8 cellular contexts compared by ENCODE assay signal in genomic region chr12:40152783-40153383, GRCh38. TPM values are rescaled to one million over a fixed set of nuclear protein-coding genes. Genes with fewer than 3 reads are reported as not detected.
DNase-seq lines count a peak whose midpoint lies in the region; ATAC-seq and TF ChIP-seq lines count a peak whose summit lies in the region.

No MANE protein-coding gene starts in this region.

- peak overlapping the region; percentile 65 for H2AFZ ChIP-seq in HCT116 (ENCODE audit: low read depth, low read length, poor library complexity, severe bottlenecking)

- no peak overlapping the region for H3K4me2 ChIP-seq in HCT116 (ENCODE audit: low read length)

- peak; percentile 53; the same call in 1 of the 2 replicates for ATAC-seq in HCT116
- ATAC-seq in HG03460 (IDR thresholded peaks at IDR 0.05; ENCODE audit: unreplicated experiment): no peak
- ATAC-seq in GM21723 (IDR thresholded peaks at IDR 0.05; ENCODE audit: unreplicated experiment): no peak

- TF ChIP-seq POLR2A in HCT116 (IDR thresholded peaks at IDR 0.05; ENCODE audit: borderline replicate concordance, extremely low read depth, insufficient read depth, insufficient read length): no peak

- no peaks in the 10 kb centered on the region for H3K36me3 Mint-ChIP-seq in CD8-positive, alpha-beta memory T cell

- no peaks in the 10 kb centered on the region for H3K4me1 Mint-ChIP-seq in CD8-positive, alpha-beta memory T cell

- no peak overlapping the region for H3K4me3 Mint-ChIP-seq in CD8-positive, alpha-beta memory T cell

- H3K36me3 ChIP-seq in CD8-positive, alpha-beta memory T cell (ENCODE audit: insufficient read depth, low read length): no peaks in the 10 kb centered on the region
- H3K36me3 ChIP-seq in HCT116 (ENCODE audit: control insufficient read depth in 1 of 2, insufficient read depth in 2 of 2, low read length in 2 of 2): no peaks in the 10 kb centered on the region

- TF ChIP-seq CTCF in HCT116 (IDR thresholded peaks at IDR 0.05 in 2 of 3, conservative IDR thresholded peaks at IDR 0.05 in 1 of 3; ENCODE audit: borderline replicate concordance in 1 of 3, insufficient read depth in 1 of 3, low read depth in 2 of 3, low read length in 2 of 3): peak; percentile 44 to 85 (median 68); a peak in 5 of 6 replicates

- H3K9me3 Mint-ChIP-seq in CD8-positive, alpha-beta memory T cell: no peaks in the 10 kb centered on the region

- RAD21 ChIA-PET in HCT116 (lab: Charles Lee; ENCODE audit: low non-redundant PET in 1 of 2, low total read pairs in 2 of 2, uncharacterized antibody in 2 of 2, unreplicated experiment in 2 of 2): no interaction called here

- H3K4me3 ChIP-seq in CD8-positive, alpha-beta memory T cell (ENCODE audit: low read length): no peak overlapping the region
- H3K4me3 ChIP-seq in HCT116 (replicated peaks in 1 of 2; ENCODE audit: low read depth in 1 of 2, low read length in 2 of 2): no peak overlapping the region

- no peaks in the 10 kb centered on the region for H3K27me3 ChIP-seq in CD8-positive, alpha-beta memory T cell (ENCODE audit: insufficient read depth, low read length, poor library complexity, severe bottlenecking)
- no peaks in the 10 kb centered on the region for H3K27me3 ChIP-seq in HCT116 (ENCODE audit: insufficient read depth, low read length)

- POLR2A ChIA-PET in CD8-positive, alpha-beta memory T cell (lab: Charles Lee): no interaction called here
- POLR2A ChIA-PET in HCT116 (lab: Charles Lee): no interaction called here

- no peaks in the 10 kb centered on the region for H3K9me3 ChIP-seq in CD8-positive, alpha-beta memory T cell (ENCODE audit: low read length)
- no peaks in the 10 kb centered on the region for H3K9me3 ChIP-seq in HCT116 (ENCODE audit: control insufficient read depth in 1 of 2, insufficient read depth in 1 of 2, low read depth in 1 of 2, low read length in 2 of 2)

- H4K20me1 ChIP-seq in HCT116 (ENCODE audit: insufficient read depth): no peaks in the 10 kb centered on the region

- no peaks in the 10 kb centered on the region for H3K79me2 ChIP-seq in HCT116 (ENCODE audit: insufficient read depth, low read length)

- no peak overlapping the region for H3K27ac Mint-ChIP-seq in CD8-positive, alpha-beta memory T cell

- BruUV-seq in HCT116 (replicated peaks; lab: Mats Ljungman, UMichigan): no TSS peak

- H3K9me2 ChIP-seq in HCT116 (ENCODE audit: insufficient read depth): no peaks in the 10 kb centered on the region

- intact Hi-C loops in HCT116 (cut with micrococcal nuclease): loop anchor here (1.0 kb wide), 1 partner anchor 160 kb away; no protein-coding TSS in a partner anchor
- intact Hi-C loops in posterior vena cava (cut with DNase I): no loop called here

- peaks cover 0 to 7% of the 10 kb centered on the region in 2 donors for H3K27me3 Mint-ChIP-seq in CD8-positive, alpha-beta memory T cell

- no peaks in the 10 kb centered on the region for H3K4me1 ChIP-seq in CD8-positive, alpha-beta memory T cell (ENCODE audit: insufficient read depth, low read length)
- H3K4me1 ChIP-seq in HCT116 (ENCODE audit: control insufficient read depth in 1 of 2, insufficient read depth in 2 of 2, low read length in 2 of 2): no peaks in the 10 kb centered on the region

- TF ChIP-seq RAD21 in HCT116 (IDR thresholded peaks at IDR 0.05; ENCODE audit: low read depth): peak; percentile 60

- CTCF ChIA-PET in CD8-positive, alpha-beta memory T cell (lab: Charles Lee): no interaction called here
- CTCF ChIA-PET in HCT116 (lab: Charles Lee): interaction anchor here (2.3 kb wide), 1 partner anchor 161 kb away, joined by 9 read pairs; no protein-coding TSS in a partner anchor

- peak in 3 of 5 donors; percentile 22 to 63 (median 23) for DNase-seq in CD8-positive, alpha-beta memory T cell
- DNase-seq in HCT116 (ENCODE audit: low read depth, low spot score): peak; percentile 24
- DNase-seq in NCI-H774 (lab: John Stamatoyannopoulos, UW): peak; percentile 25
- peak; percentile 16 for DNase-seq in activated T-cell treated with anti-CD3 and anti-CD28 coated beads for 1 hour (ENCODE audit: low read depth)
- DNase-seq in germinal center (ENCODE audit: low spot score): peak; percentile 14
- DNase-seq in posterior vena cava (ENCODE audit: low spot score): peak; percentile 79

- no peak overlapping the region for H3K9ac ChIP-seq in HCT116 (ENCODE audit: low read length)

- H3K27ac ChIP-seq in CD8-positive, alpha-beta memory T cell (ENCODE audit: low read depth, low read length): no peak overlapping the region
- H3K27ac ChIP-seq in HCT116 (ENCODE audit: low read depth, low read length): no peak overlapping the region

TF ChIP-seq in HCT116, 20 proteins besides CTCF, POLR2A, EP300 and RAD21:
- TF ChIP-seq ELF1 (IDR thresholded peaks at IDR 0.05; ENCODE audit: borderline replicate concordance, low read depth) (no peak), SP1 (IDR thresholded peaks at IDR 0.05; ENCODE audit: low read depth) (no peak), JUND (IDR thresholded peaks at IDR 0.05) (no peak), POLR2AphosphoS5 (IDR thresholded peaks at IDR 0.05; ENCODE audit: low read depth, low read length) (no peak)

RNA-seq across cellular contexts. Expression of gene SLC2A13, which starts 47.0 kb away (rescaled TPM):
- 1 to 10 TPM; 6.3 to 6.5 TPM for total RNA-seq in CD8-positive, alpha-beta memory T cell
- 2.1 TPM for polyA plus RNA-seq in CD8-positive, alpha-beta memory T cell
- 6.8 TPM for total RNA-seq in HCT116 (2021; ENCODE audit: unreplicated experiment)
- polyA plus RNA-seq in HCT116 (2012): 1.1 and 1.6 TPM in 2 replicates
- total RNA-seq in posterior vena cava: 10 to 100 TPM; 11.0 to 14.1 TPM

Comparison
In these comparisons a context has a peak if more than half of its experiments do, and no peak if none do; other contexts are left out.
1. DNase-seq: peak in every context shown above with its lines; median percentile 79 in posterior vena cava; 25 in NCI-H774; 24 in HCT116; 23 in CD8-positive, alpha-beta memory T cell; 16 in activated T-cell treated with anti-CD3 and anti-CD28 coated beads for 1 hour; 14 in germinal center.